15 cellular contexts compared by ENCODE assay signal in the genomic region with DNA sequence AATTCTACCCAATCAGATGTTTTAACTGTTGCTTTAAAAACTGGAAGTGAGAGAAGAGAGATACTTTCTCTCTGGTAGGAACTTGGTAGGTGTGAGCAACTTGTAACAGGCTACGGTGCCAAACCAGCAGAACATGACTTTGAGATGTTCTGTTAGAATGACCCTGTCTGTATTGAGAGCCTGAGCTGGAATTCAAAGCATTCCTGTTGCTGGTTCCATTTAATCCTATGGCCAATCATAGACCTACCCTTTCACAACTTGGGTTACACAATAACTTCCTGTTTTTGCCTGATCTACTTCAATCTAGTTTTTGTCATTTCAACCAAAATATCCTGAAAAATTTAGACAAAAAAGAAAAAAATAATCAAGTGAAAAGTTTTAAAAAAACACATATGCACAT. TPM values are rescaled to one million over a fixed set of nuclear protein-coding genes. Genes with fewer than 3 reads are reported as not detected.
DNase-seq lines count a peak whose midpoint lies in the region; ATAC-seq and TF ChIP-seq lines count a peak whose summit lies in the region.
"Had no signal": no experiment of that assay in that cellular context is flagged by ENCODE, and none has a peak within 500 bp of the region (broad histone marks: within the 10 kb centered on the region; RNA-seq: fewer than 3 reads in every experiment).

No MANE protein-coding gene starts in this region.

- H3K27me3 ChIP-seq in PC-9 (ENCODE audit: insufficient read depth, low read depth), result no peaks in the 10 kb centered on the region
- no peaks in the 10 kb centered on the region for H3K27me3 ChIP-seq in SK-N-SH (ENCODE audit: insufficient read depth)
- H3K27me3 ChIP-seq: cardiac muscle cell had no signal

- no peak overlapping the region for H3K9ac ChIP-seq in SK-N-SH

- H3K4me3 ChIP-seq in PC-9 (no peak overlapping the region), fibroblast of mammary gland (ENCODE audit: control insufficient read depth, low read depth, low read length) (no peak overlapping the region), SK-N-SH (ENCODE audit: low read depth in 2 of 2, low read length in 1 of 2) (no peak overlapping the region)
- H3K4me3 ChIP-seq: cardiac muscle cell, skin epidermis had no signal

- H3F3A ChIP-seq in PC-9 (ENCODE audit: insufficient read depth, low read depth) (no peaks in the 10 kb centered on the region), SK-N-SH (replicated peaks; ENCODE audit: insufficient read depth) (no peaks in the 10 kb centered on the region)

- no peak for TF ChIP-seq EP300 in SK-N-SH (IDR thresholded peaks at IDR 0.05; ENCODE audit: borderline replicate concordance in 1 of 2, low read depth in 1 of 2, low read length in 1 of 2)

- peaks cover 33% of the 10 kb centered on the region for H3K4me1 ChIP-seq in PC-9 (replicated peaks; ENCODE audit: insufficient read depth)
- H3K4me1 ChIP-seq in SK-N-SH (ENCODE audit: control insufficient read depth in 1 of 2, insufficient read depth in 2 of 2, low read depth in 1 of 2, low read length in 1 of 2), result peaks cover 0 to 3% of the 10 kb centered on the region in 2 experiments; a peak in 1 of 4 replicates

- H4K20me1 ChIP-seq in PC-9 (ENCODE audit: insufficient read depth) (no peaks in the 10 kb centered on the region), SK-N-SH (ENCODE audit: insufficient read depth) (no peaks in the 10 kb centered on the region)

- BruUV-seq in PC-9 (replicated peaks; lab: Mats Ljungman, UMichigan), result no TSS peak

- no peaks in the 10 kb centered on the region for H3K9me3 ChIP-seq in PC-9 (ENCODE audit: insufficient read depth, low read depth)
- H3K9me3 ChIP-seq in SK-N-SH, result no peaks in the 10 kb centered on the region

- no peak for TF ChIP-seq CTCF in PC-9 (conservative IDR thresholded peaks at IDR 0.05)
- no peak for TF ChIP-seq CTCF in fibroblast of mammary gland (conservative IDR thresholded peaks at IDR 0.05; ENCODE audit: control insufficient read depth, insufficient read depth, low read depth, low read length)
- TF ChIP-seq CTCF in SK-N-SH (IDR thresholded peaks at IDR 0.05), result no peak

- no peak for ATAC-seq in GM19397 (IDR thresholded peaks at IDR 0.05; ENCODE audit: unreplicated experiment)

- no peak overlapping the region for H3K27ac ChIP-seq in PC-9
- H3K27ac ChIP-seq in SK-N-SH (ENCODE audit: low read depth in 2 of 2, low read length in 1 of 2), result no peak overlapping the region
- H3K27ac ChIP-seq: cardiac muscle cell, RWPE1, skin epidermis had no signal

- H3K4me2 ChIP-seq in PC-9 (peak overlapping the region; percentile 84; the same call in 1 of the 2 replicates), SK-N-SH (no peak overlapping the region)

- CTCF ChIA-PET in PC-9 (lab: Charles Lee) (no interaction called here), SK-N-SH (lab: Yijun Ruan, JAX) (no interaction called here)

- POLR2A ChIA-PET in PC-9 (lab: Charles Lee; ENCODE audit: unreplicated experiment), result interaction anchor here (0.5 to 0.7 kb wide), 2 partner anchors 120 to 477 kb away, joined by 4 to 7 read pairs; no protein-coding TSS in a partner anchor
- POLR2A ChIA-PET in SK-N-SH (lab: Yijun Ruan, JAX), result no interaction called here

- WGBS in SK-N-SH (ENCODE audit: low lambda C conversion rate), result 11% methylated on average over 1 of the region's 1 CpG

- H3K9me2 ChIP-seq in PC-9 (ENCODE audit: insufficient read depth) (no peaks in the 10 kb centered on the region), SK-N-SH (peaks cover 6% of the 10 kb centered on the region; the same call in 1 of the 2 replicates)

- intact Hi-C loops in PC-9 (cut with micrococcal nuclease; ENCODE audit: unreplicated experiment), result no loop called here

- H2AFZ ChIP-seq in PC-9, result no peak overlapping the region
- no peak overlapping the region for H2AFZ ChIP-seq in SK-N-SH (ENCODE audit: low read depth)

- TF ChIP-seq RAD21 in SK-N-SH (IDR thresholded peaks at IDR 0.05; ENCODE audit: low read length), result no peak

- DNase-seq in H4 (ENCODE audit: low spot score) (peak; percentile 52), PC-9 (peak in 1 of 2 experiments; percentile 8), fibroblast of mammary gland (ENCODE audit: low read depth) (peak; percentile 46), renal cortical epithelial cell (ENCODE audit: low read depth) (peak; percentile 91), SHP77 (lab: John Stamatoyannopoulos, UW) (no peak), SK-N-SH (no peak)
- no peak for DNase-seq in stimulated activated CD8-positive, alpha-beta memory T cell treated with anti-CD3 and anti-CD28 coated beads, Interleukin-4, amount 100 ng/mL, for 48 hours
- DNase-seq: activated CD4-positive, alpha-beta T cell treated with anti-CD3 and anti-CD28 coated beads for 1 hour; NCI-H2081 had no signal

- H3K36me3 ChIP-seq in PC-9 (ENCODE audit: low read depth) (no peaks in the 10 kb centered on the region), SK-N-SH (replicated peaks in 1 of 2; ENCODE audit: control insufficient read depth in 1 of 2, insufficient read depth in 2 of 2, low read length in 1 of 2) (no peaks in the 10 kb centered on the region)
- H3K36me3 ChIP-seq: cardiac muscle cell had no signal

- H3K79me2 ChIP-seq in PC-9 (ENCODE audit: low read depth) (peaks cover 32% of the 10 kb centered on the region), SK-N-SH (ENCODE audit: insufficient read depth) (peaks cover 11% of the 10 kb centered on the region; the same call in 1 of the 2 replicates)

TF ChIP-seq in SK-N-SH, 30 proteins besides CTCF, POLR2A, EP300 and RAD21:
- no peak for TF ChIP-seq GATA2 (CRISPR knock-in tag; IDR thresholded peaks at IDR 0.05)
- no peak for TF ChIP-seq CHD2 (IDR thresholded peaks at IDR 0.05; ENCODE audit: low read length, partially characterized antibody)
- no peak for TF ChIP-seq NFIC (IDR thresholded peaks at IDR 0.05; ENCODE audit: borderline replicate concordance)
- no peak for TF ChIP-seq SIN3A (IDR thresholded peaks at IDR 0.05; ENCODE audit: borderline replicate concordance, low read depth, low read length)
- TF ChIP-seq RXRA (IDR thresholded peaks at IDR 0.05; ENCODE audit: borderline replicate concordance, low read depth), result no peak
- TF ChIP-seq FOSL2 (IDR thresholded peaks at IDR 0.05; ENCODE audit: borderline replicate concordance, low read depth), result no peak
- no peak for TF ChIP-seq GABPA (IDR thresholded peaks at IDR 0.05; ENCODE audit: low read depth)
- TF ChIP-seq, protein P1, sequence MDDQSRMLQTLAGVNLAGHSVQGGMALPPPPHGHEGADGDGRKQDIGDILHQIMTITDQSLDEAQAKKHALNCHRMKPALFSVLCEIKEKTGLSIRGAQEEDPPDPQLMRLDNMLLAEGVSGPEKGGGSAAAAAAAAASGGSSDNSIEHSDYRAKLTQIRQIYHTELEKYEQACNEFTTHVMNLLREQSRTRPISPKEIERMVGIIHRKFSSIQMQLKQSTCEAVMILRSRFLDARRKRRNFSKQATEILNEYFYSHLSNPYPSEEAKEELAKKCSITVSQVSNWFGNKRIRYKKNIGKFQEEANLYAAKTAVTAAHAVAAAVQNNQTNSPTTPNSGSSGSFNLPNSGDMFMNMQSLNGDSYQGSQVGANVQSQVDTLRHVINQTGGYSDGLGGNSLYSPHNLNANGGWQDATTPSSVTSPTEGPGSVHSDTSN (IDR thresholded peaks at IDR 0.05), result no peak
- TF ChIP-seq, protein P2, sequence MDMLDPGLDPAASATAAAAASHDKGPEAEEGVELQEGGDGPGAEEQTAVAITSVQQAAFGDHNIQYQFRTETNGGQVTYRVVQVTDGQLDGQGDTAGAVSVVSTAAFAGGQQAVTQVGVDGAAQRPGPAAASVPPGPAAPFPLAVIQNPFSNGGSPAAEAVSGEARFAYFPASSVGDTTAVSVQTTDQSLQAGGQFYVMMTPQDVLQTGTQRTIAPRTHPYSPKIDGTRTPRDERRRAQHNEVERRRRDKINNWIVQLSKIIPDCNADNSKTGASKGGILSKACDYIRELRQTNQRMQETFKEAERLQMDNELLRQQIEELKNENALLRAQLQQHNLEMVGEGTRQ (IDR thresholded peaks at IDR 0.05; ENCODE audit: borderline replicate concordance, low read depth, low read length), result no peak
- TF ChIP-seq MEF2A (IDR thresholded peaks at IDR 0.05; ENCODE audit: borderline replicate concordance, low read depth), result no peak
- TF ChIP-seq, protein P3, sequence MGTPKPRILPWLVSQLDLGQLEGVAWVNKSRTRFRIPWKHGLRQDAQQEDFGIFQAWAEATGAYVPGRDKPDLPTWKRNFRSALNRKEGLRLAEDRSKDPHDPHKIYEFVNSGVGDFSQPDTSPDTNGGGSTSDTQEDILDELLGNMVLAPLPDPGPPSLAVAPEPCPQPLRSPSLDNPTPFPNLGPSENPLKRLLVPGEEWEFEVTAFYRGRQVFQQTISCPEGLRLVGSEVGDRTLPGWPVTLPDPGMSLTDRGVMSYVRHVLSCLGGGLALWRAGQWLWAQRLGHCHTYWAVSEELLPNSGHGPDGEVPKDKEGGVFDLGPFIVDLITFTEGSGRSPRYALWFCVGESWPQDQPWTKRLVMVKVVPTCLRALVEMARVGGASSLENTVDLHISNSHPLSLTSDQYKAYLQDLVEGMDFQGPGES (IDR thresholded peaks at IDR 0.05; ENCODE audit: low read depth, low read length), result no peak

RNA-seq across cellular contexts. Expression of a gene that starts 1.7 kb away (rescaled TPM):
- 14.5 and 24.0 TPM in 2 replicates for total RNA-seq in H4 (2014; rRNA removed; shearing (Covaris generic))
- total RNA-seq in PC-9 (2021) (23.5 and 34.4 TPM in 2 replicates), renal cortical epithelial cell (46.0 and 83.3 TPM in 2 replicates)
- 3.0 and 4.0 TPM in 2 replicates for polyA plus RNA-seq in SK-N-SH (2012; rRNA removed)
- polyA plus RNA-seq in SK-N-SH (2012; cell fraction: cytosol; rRNA removed), result 4.1 and 4.8 TPM in 2 replicates
- polyA plus RNA-seq in SK-N-SH (2012; cell fraction: nucleus; rRNA removed), result 2.5 and 3.6 TPM in 2 replicates
- total RNA-seq: activated T-helper 1 cell treated with anti-CD3 and anti-CD28 coated beads, Interleukin-12 subunit alpha, Interleukin-12 subunit beta, Interleukin-2, Interleukin-4 antibody, amounts not matched to agents 30 ng/mL and 10 ng/mL and 1 ng/mL, durations not matched to agents 14 hours and 24 hours and 36 hours; mononuclear cell had no signal

Comparison
In these comparisons a context has a peak if more than half of its experiments do, and no peak if none do; other contexts are left out.
1. DNase-seq: peak in H4 (single experiment), fibroblast of mammary gland (single experiment) and renal cortical epithelial cell (single experiment); none in SHP77 (0 of 2), SK-N-SH (single experiment) and stimulated activated CD8-positive, alpha-beta memory T cell treated with anti-CD3 and anti-CD28 coated beads, Interleukin-4, amount 100 ng/mL, for 48 hours (single experiment).